In the genomic region with DNA sequence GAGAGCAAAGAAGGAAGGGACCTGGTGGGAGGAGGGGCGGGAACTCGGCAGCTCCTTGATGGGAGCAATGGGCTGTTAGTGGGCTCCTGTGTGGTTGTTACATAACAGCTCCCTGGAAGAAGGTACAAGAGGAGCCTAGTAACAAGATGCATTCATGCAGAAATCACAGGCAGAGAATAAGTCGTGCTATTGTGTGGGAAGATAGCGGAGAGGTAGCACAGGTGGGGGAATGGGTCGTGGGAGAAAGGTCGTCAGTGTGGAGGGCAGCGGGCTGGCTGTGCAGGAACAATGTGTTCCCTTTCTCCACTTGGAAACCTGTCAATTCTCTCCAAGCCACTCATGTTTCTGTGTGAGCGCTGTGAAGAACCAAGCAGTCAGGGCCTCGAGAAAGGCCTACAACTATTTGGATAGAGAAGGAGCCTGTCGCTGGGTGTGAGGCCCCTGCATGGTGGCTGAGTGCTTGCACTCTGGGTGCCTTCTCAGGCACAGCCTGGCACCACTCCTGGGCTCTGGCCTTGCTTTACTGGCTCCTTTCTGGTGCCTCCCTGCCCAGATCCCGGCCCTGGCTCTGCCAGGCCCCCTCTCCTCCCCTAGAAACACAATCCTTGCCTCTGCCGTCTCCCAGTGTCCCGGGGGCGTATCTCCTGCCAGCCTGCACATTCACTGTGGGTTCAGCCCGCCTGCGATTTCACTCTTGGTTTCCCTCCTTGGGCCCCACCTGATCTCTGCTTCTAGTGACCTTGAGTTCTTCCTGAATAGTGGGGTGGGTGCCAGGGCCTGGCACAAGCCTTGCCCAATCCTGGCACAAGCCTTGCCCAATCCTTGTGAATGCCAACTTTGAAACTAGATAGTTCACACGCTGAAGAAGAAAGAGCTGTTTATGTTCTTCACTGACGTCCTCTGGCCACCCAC, we compare ENCODE assay signal across 14 cellular contexts. TPM values are rescaled to one million over a fixed set of nuclear protein-coding genes. Genes with fewer than 3 reads are reported as not detected.
DNase-seq lines count a peak whose midpoint lies in the region; ATAC-seq and TF ChIP-seq lines count a peak whose summit lies in the region.
"Had no signal": no experiment of that assay in that cellular context is flagged by ENCODE, and none has a peak within 500 bp of the region (broad histone marks: within the 10 kb centered on the region; RNA-seq: fewer than 3 reads in every experiment).

No MANE protein-coding gene starts in this region.

- H3K4me1 ChIP-seq in heart left ventricle (peaks cover 0 to 20% (median 9%) of the 10 kb centered on the region in 12 donors), neuron (ENCODE audit: insufficient read depth, low read length) (peaks cover 23% of the 10 kb centered on the region)
- H3K4me1 ChIP-seq in effector memory CD4-positive, alpha-beta T cell (ENCODE audit: control insufficient read depth, insufficient read depth, low read length, poor library complexity, severe bottlenecking) = no peaks in the 10 kb centered on the region

- TF ChIP-seq CTCF in heart left ventricle (IDR thresholded peaks at IDR 0.05) = no peak
- no peak for TF ChIP-seq CTCF in type B pancreatic cell (conservative IDR thresholded peaks at IDR 0.05)

- H2AFZ ChIP-seq in neuron (ENCODE audit: low read depth, low read length) = peak overlapping the region; percentile 37

- H3K36me3 Mint-ChIP-seq in type B pancreatic cell = no peaks in the 10 kb centered on the region
- H3K36me3 Mint-ChIP-seq: activated naive CD8-positive, alpha-beta T cell; naive thymus-derived CD8-positive, alpha-beta T cell had no signal

- H3K9me3 ChIP-seq in heart left ventricle (no peaks in the 10 kb centered on the region), neuron (ENCODE audit: low read length) (peaks cover 4% of the 10 kb centered on the region)
- no peaks in the 10 kb centered on the region for H3K9me3 ChIP-seq in effector memory CD4-positive, alpha-beta T cell (ENCODE audit: control insufficient read depth, low read length)

- H3K27me3 ChIP-seq in heart left ventricle (no peaks in the 10 kb centered on the region), neuron (ENCODE audit: insufficient read depth, low read length) (no peaks in the 10 kb centered on the region)
- H3K27me3 ChIP-seq in effector memory CD4-positive, alpha-beta T cell (replicated peaks; ENCODE audit: control insufficient read depth, insufficient read depth, low read length, poor library complexity, severe bottlenecking) = no peaks in the 10 kb centered on the region

- H3K36me3 ChIP-seq in heart left ventricle (no peaks in the 10 kb centered on the region), neuron (ENCODE audit: insufficient read depth, low read length) (no peaks in the 10 kb centered on the region)
- no peaks in the 10 kb centered on the region for H3K36me3 ChIP-seq in effector memory CD4-positive, alpha-beta T cell (ENCODE audit: control insufficient read depth, insufficient read depth, low read length)

- intact Hi-C loops in heart left ventricle (cut with DNase I) = loop anchor here in 1 of 10 donors (1.0 kb wide), 1 partner anchor 20 kb away; no protein-coding TSS in a partner anchor

- peak overlapping the region; percentile 73 to 97 (median 92) for H3K27ac ChIP-seq in heart left ventricle
- H3K27ac ChIP-seq in effector memory CD4-positive, alpha-beta T cell (ENCODE audit: insufficient read depth, low read length, poor library complexity, severe bottlenecking) = no peak overlapping the region

- WGBS in heart left ventricle, 4 donors = 48 to 61% (median 55%) methylated on average over 18 of the region's 18 CpGs

- peaks cover 18% of the 10 kb centered on the region for H3K4me1 Mint-ChIP-seq in type B pancreatic cell (ENCODE audit: unreplicated experiment)

- peak; percentile 42 to 83 (median 74) for ATAC-seq in heart left ventricle
- ATAC-seq in GM19452 (IDR thresholded peaks at IDR 0.05; ENCODE audit: unreplicated experiment) = no peak
- ATAC-seq: naive thymus-derived CD8-positive, alpha-beta T cell; Panc1 had no signal

- H3K4me3 ChIP-seq in heart left ventricle (no peak overlapping the region), neuron (ENCODE audit: low read length) (no peak overlapping the region)
- H3K4me3 ChIP-seq in effector memory CD4-positive, alpha-beta T cell (ENCODE audit: insufficient read depth, low read depth, low read length, poor library complexity, severe bottlenecking) = no peak overlapping the region

- H3K9me3 Mint-ChIP-seq in type B pancreatic cell = no peaks in the 10 kb centered on the region
- H3K9me3 Mint-ChIP-seq: naive thymus-derived CD8-positive, alpha-beta T cell had no signal

- peaks cover 11% of the 10 kb centered on the region for H3K27me3 Mint-ChIP-seq in type B pancreatic cell
- H3K27me3 Mint-ChIP-seq: activated naive CD8-positive, alpha-beta T cell had no signal

- no peak for TF ChIP-seq POLR2A in heart left ventricle (IDR thresholded peaks at IDR 0.05)

- DNase-seq in NCI-H2196 (lab: John Stamatoyannopoulos, UW; ENCODE audit: unreplicated experiment) (peak; percentile 61), NCI-H2196 treated with DMSO at 0.1 percent for 48 hours (lab: John Stamatoyannopoulos, UW; ENCODE audit: unreplicated experiment) (no peak), heart left ventricle (peak in 4 of 5 donors; percentile 46 to 87 (median 62)), type B pancreatic cell (ENCODE audit: extremely low spot score, unreplicated experiment) (no peak), CD1c-positive myeloid dendritic cell (ENCODE audit: extremely low spot score) (no peak)
- DNase-seq in effector memory CD4-positive, alpha-beta T cell = no peak
- DNase-seq: activated CD4-positive, alpha-beta T cell treated with anti-CD3 and anti-CD28 coated beads for 48 hours; naive thymus-derived CD8-positive, alpha-beta T cell had no signal

- no peak overlapping the region for H3K4me3 Mint-ChIP-seq in type B pancreatic cell
- H3K4me3 Mint-ChIP-seq: activated naive CD8-positive, alpha-beta T cell had no signal

- peak overlapping the region; percentile 51 for H3K27ac Mint-ChIP-seq in type B pancreatic cell
- H3K27ac Mint-ChIP-seq: activated naive CD8-positive, alpha-beta T cell had no signal

RNA-seq across cellular contexts. Expression of a gene that starts 7.4 kb away (rescaled TPM):
- total RNA-seq in heart left ventricle (10 to 100 TPM in 2 of 9 donors, 1 to 10 TPM in 7; 1.4 to 45.8 (median 4.9) TPM), type B pancreatic cell (ENCODE audit: low replicate concordance) (0.10 TPM in 1 of 2 replicates, not detected in the other)
- polyA plus RNA-seq in heart left ventricle = 1 to 10 TPM; 4.1 to 6.9 TPM
- total RNA-seq: A673, fibroblast of villous mesenchyme had no signal

RNA-seq across cellular contexts. Expression of a gene that starts 12.1 kb away (rescaled TPM):
- 100 to 1,000 TPM; 144 to 320 (median 193) TPM for total RNA-seq in heart left ventricle
- 100 to 1,000 TPM; 104 to 367 TPM for polyA plus RNA-seq in heart left ventricle
- 163 and 184 TPM in 2 replicates for total RNA-seq in type B pancreatic cell (ENCODE audit: low replicate concordance)

RNA-seq across cellular contexts. Expression of a gene that starts 43.5 kb away (rescaled TPM):
- total RNA-seq in heart left ventricle = 10 to 100 TPM in 7 of 9 donors, 1 to 10 TPM in 2; 7.5 to 36.2 (median 12.1) TPM
- polyA plus RNA-seq in heart left ventricle = 10 to 100 TPM in 1 of 2 donors, 1 to 10 TPM in 1; 5.7 to 23.5 TPM
- not detected in 2 replicates for total RNA-seq in type B pancreatic cell (ENCODE audit: low replicate concordance)
- total RNA-seq: A673 had no signal

Comparison
In these comparisons a context has a peak if more than half of its experiments do, and no peak if none do; other contexts are left out.
1. DNase-seq: peak in NCI-H2196 (single experiment) and heart left ventricle (4 of 5); none in NCI-H2196 treated with DMSO at 0.1 percent for 48 hours (single experiment), type B pancreatic cell (single experiment), CD1c-positive myeloid dendritic cell (single experiment) and effector memory CD4-positive, alpha-beta T cell (0 of 3).